Comparison of ENCODE assay signal across 2 cellular contexts in genomic region chr6:116417661-116418060, GRCh38.
TF ChIP-seq lines count a peak whose summit lies in the region.

No MANE protein-coding gene starts in this region.

TF ChIP-seq in HepG2, 621 proteins besides CTCF, POLR2A, EP300 and RAD21:
- no peak for TF ChIP-seq SOX13 (IDR thresholded peaks at IDR 0.05)
- TF ChIP-seq SOX13 (CRISPR knock-in tag; conservative IDR thresholded peaks at IDR 0.05 in 1 of 2, IDR thresholded peaks at IDR 0.05 in 1 of 2), result peak in 1 of 2 experiments; percentile 23; a peak in 1 of 4 replicates
- TF ChIP-seq SCMH1 (CRISPR knock-in tag; IDR thresholded peaks at IDR 0.05; ENCODE audit: borderline replicate concordance), result no peak
TF ChIP-seq in HepG2: peak in this region for 1.

TF ChIP-seq in WTC11, 78 proteins besides CTCF, POLR2A, EP300 and RAD21:
- no peak for TF ChIP-seq ZNF416 (CRISPR knock-in tag; IDR thresholded peaks at IDR 0.05)
- TF ChIP-seq STAT6 (CRISPR knock-in tag; conservative IDR thresholded peaks at IDR 0.05; ENCODE audit: low read depth), result no peak
- TF ChIP-seq ESRRA (CRISPR knock-in tag; IDR thresholded peaks at IDR 0.05; ENCODE audit: borderline replicate concordance), result no peak
- TF ChIP-seq GRHL2 (CRISPR knock-in tag; IDR thresholded peaks at IDR 0.05; ENCODE audit: insufficient replicate concordance, severe bottlenecking), result no peak
- no peak for TF ChIP-seq EMX1 (CRISPR knock-in tag; IDR thresholded peaks at IDR 0.05)
- no peak for TF ChIP-seq MLX (CRISPR knock-in tag; IDR thresholded peaks at IDR 0.05)
- no peak for TF ChIP-seq AFF4 (CRISPR knock-in tag; IDR thresholded peaks at IDR 0.05; ENCODE audit: borderline replicate concordance)
